ENCODE assay signal across 39 cellular contexts in the genomic region with DNA sequence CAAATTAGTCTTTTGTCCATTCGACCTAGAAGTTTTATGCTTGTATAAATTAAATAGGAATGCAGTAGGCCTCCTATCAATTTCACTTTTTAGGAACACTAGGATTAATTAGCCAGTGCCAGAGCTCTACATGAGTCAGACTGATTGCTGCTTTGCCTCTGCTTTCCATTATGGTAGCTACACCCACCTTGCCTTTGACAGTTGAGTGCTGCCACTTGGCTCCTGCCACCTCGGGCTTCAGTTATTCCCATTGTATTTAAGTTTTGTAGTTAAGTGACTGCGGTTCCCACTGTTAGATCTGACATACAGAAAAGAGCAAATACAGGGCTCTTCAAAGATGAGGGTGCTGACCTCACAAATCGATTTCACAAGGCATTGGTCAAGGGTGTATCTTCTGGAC. TPM values are rescaled to one million over a fixed set of nuclear protein-coding genes. Genes with fewer than 3 reads are reported as not detected.
"Had no signal": no experiment of that assay in that cellular context is flagged by ENCODE, and none has a peak within 500 bp of the region (broad histone marks: within the 10 kb centered on the region; RNA-seq: fewer than 3 reads in every experiment).

No MANE protein-coding gene starts in this region.

- H3K27ac ChIP-seq: KMS-11 had no signal

- H3K27me3 ChIP-seq: MG63 had no signal

- H3K9ac ChIP-seq: KMS-11 had no signal

- H3K4me3 ChIP-seq: MG63 had no signal

- DNase-seq: Karpas-422, Kasumi-1, MM.1S, MV-4-11, NCI-H1048, NCI-H1092, NCI-H1092 treated with DMSO at 0.1 percent for 48 hours, NCI-H1105, NCI-H1105 treated with DMSO at 0.1 percent for 48 hours, NCI-H1417, NCI-H1417 treated with DMSO at 0.1 percent for 48 hours, NCI-H1436, NCI-H1436 treated with DMSO at 0.1 percent for 48 hours, NCI-H146, NCI-H1694, NCI-H1694 treated with DMSO at 0.1 percent for 48 hours, NCI-H187, NCI-H187 treated with DMSO at 0.1 percent for 48 hours, NCI-H1930, NCI-H2029, NCI-H2029 treated with DMSO at 0.1 percent for 48 hours, NCI-H2081, NCI-H2081 treated with DMSO at 0.1 percent for 48 hours, NCI-H2107, NCI-H2171, NCI-H2171 treated with DMSO at 0.1 percent for 48 hours, NCI-H2227 treated with DMSO at 0.1 percent for 48 hours, NCI-H226, NCI-H345, NCI-H446, NCI-H446 treated with DMSO at 0.1 percent for 48 hours, NCI-H510A, NCI-H510A treated with DMSO at 0.1 percent for 48 hours had no signal

- H3K4me2 ChIP-seq: KMS-11 had no signal

- H3K36me3 ChIP-seq: MG63 had no signal

- H3K9me3 ChIP-seq: MG63 had no signal

RNA-seq across cellular contexts. Expression of gene WFDC12, which starts 16.6 kb away (rescaled TPM):
- total RNA-seq: LHCN-M2, M059J, MCF 10A, NCI-H460 had no signal

RNA-seq across cellular contexts. Expression of gene WFDC5, which starts 25.9 kb away (rescaled TPM):
- total RNA-seq: LHCN-M2, M059J, MCF 10A, NCI-H460 had no signal

RNA-seq across cellular contexts. Expression of gene PI3, which starts 33.9 kb away (rescaled TPM):
- total RNA-seq: LHCN-M2, M059J, NCI-H460 had no signal

RNA-seq across cellular contexts. Expression of gene KCNS1, which starts 39.9 kb away (rescaled TPM):
- total RNA-seq: LHCN-M2, MCF 10A, NCI-H460 had no signal
